38 cellular contexts compared by ENCODE assay signal in genomic region chr17:81140695-81141094, GRCh38. TPM values are rescaled to one million over a fixed set of nuclear protein-coding genes. Genes with fewer than 3 reads are reported as not detected.
"Had no signal": no experiment of that assay in that cellular context is flagged by ENCODE, and none has a peak within 500 bp of the region (broad histone marks: within the 10 kb centered on the region; RNA-seq: fewer than 3 reads in every experiment).

No MANE protein-coding gene starts in this region.

- H3K27me3 ChIP-seq: adrenal gland, body of pancreas had no signal

- ATAC-seq: activated CD4-positive, CD25-positive, alpha-beta regulatory T cell treated with anti-CD3 and anti-CD28 coated beads, Interleukin-2, amount 50 U/mL, for 24 hours; activated CD8-positive, alpha-beta T cell treated with anti-CD3 and anti-CD28 coated beads for 36 hours; activated naive CD8-positive, alpha-beta T cell treated with anti-CD3 and anti-CD28 coated beads, Interleukin-2, amount 50 U/mL, for 24 hours; body of pancreas; T-helper 17 cell had no signal

- FAIRE-seq: colon, endometrium, endothelial cell of umbilical vein, frontal cortex had no signal

- H3K27ac ChIP-seq: adrenal gland, body of pancreas, epithelial cell of prostate, esophagus squamous epithelium, WERI-Rb-1 had no signal

- H3K9me3 ChIP-seq: adrenal gland, body of pancreas, esophagus squamous epithelium had no signal

- DNase-seq: activated B cell treated with CpG ODN at 0.5 μM for 24 hours; activated CD4-positive, alpha-beta T cell treated with anti-CD3 and anti-CD28 coated beads for 48 hours; activated CD4-positive, alpha-beta T cell treated with anti-CD3 and anti-CD28 coated beads, Interleukin-2, amount 50 U/mL, for 1 hour; activated CD4-positive, alpha-beta T cell treated with anti-CD3 and anti-CD28 coated beads, Interleukin-2, amount 50 U/mL, for 48 hours; activated CD8-positive, alpha-beta memory T cell treated with anti-CD3 and anti-CD28 coated beads for 24 hours; activated CD8-positive, alpha-beta T cell treated with anti-CD3 and anti-CD28 coated beads for 36 hours; activated effector memory CD4-positive, alpha-beta T cell treated with anti-CD3 and anti-CD28 coated beads, Interleukin-2, amount 50 U/mL, for 16 hours; activated naive CD4-positive, alpha-beta T cell treated with anti-CD3 and anti-CD28 coated beads for 36 hours; activated naive CD8-positive, alpha-beta T cell treated with anti-CD3 and anti-CD28 coated beads for 36 hours; activated naive CD8-positive, alpha-beta T cell treated with anti-CD3 and anti-CD28 coated beads, Interleukin-2, amount 50 U/mL, for 24 hours; activated T-cell treated with anti-CD3 and anti-CD28 coated beads, Interleukin-2, amount 50 U/mL, for 1 hour; activated T-cell treated with anti-CD3 and anti-CD28 coated beads, Interleukin-2, amount 50 U/mL, for 48 hours; adrenal gland; amygdala; aorta; body of pancreas; caudate nucleus; cortex of kidney; dermis blood vessel endothelial cell; effector CD8-positive, alpha-beta T cell; esophagus squamous epithelium; glutamatergic neuron; T-helper 1 cell; T-helper 17 cell; T1000; WERI-Rb-1 had no signal

- H3K4me3 ChIP-seq: adrenal gland, body of pancreas, esophagus squamous epithelium had no signal

- H3K36me3 ChIP-seq: adrenal gland, esophagus squamous epithelium, WERI-Rb-1 had no signal

RNA-seq across cellular contexts. Expression of gene PVALEF, which starts 24.6 kb away (rescaled TPM):
- total RNA-seq: activated B cell treated with CpG ODN at 0.5 μM for 24 hours; activated CD8-positive, alpha-beta T cell treated with anti-CD3 and anti-CD28 coated beads for 36 hours; activated naive CD4-positive, alpha-beta T cell treated with anti-CD3 and anti-CD28 coated beads for 36 hours; activated naive CD8-positive, alpha-beta T cell treated with anti-CD3 and anti-CD28 coated beads for 36 hours; activated T-helper 1 cell treated with anti-CD3 and anti-CD28 coated beads, Interleukin-12 subunit alpha, Interleukin-12 subunit beta, Interleukin-2, Interleukin-4 antibody, amounts not matched to agents 30 ng/mL and 10 ng/mL and 1 ng/mL, durations not matched to agents 14 hours and 24 hours and 36 hours; activated T-helper 2 cell treated with anti-CD3 and anti-CD28 coated beads, Interferon-gamma antibody, Interleukin-2, Interleukin-4, amounts not matched to agents 10 μg/mL and 5 μg/mL and 100 μg/mL, durations not matched to agents 14 hours and 24 hours and 36 hours; adrenal gland; aorta; body of pancreas; chondrocyte; dermis blood vessel endothelial cell; endothelial cell of umbilical vein; esophagus squamous epithelium; fibroblast of lung; fibroblast of villous mesenchyme; frontal cortex; T-helper 17 cell had no signal
- polyA plus RNA-seq: adrenal gland, aorta, endothelial cell of umbilical vein, esophagus, fibroblast of lung had no signal
